15 cellular contexts compared by ENCODE assay signal in genomic region chr17:43531955-43532354, GRCh38. TPM values are rescaled to one million over a fixed set of nuclear protein-coding genes. Genes with fewer than 3 reads are reported as not detected.
"Had no signal": no experiment of that assay in that cellular context is flagged by ENCODE, and none has a peak within 500 bp of the region (broad histone marks: within the 10 kb centered on the region; RNA-seq: fewer than 3 reads in every experiment).

No MANE protein-coding gene starts in this region.

- H3K4me3 ChIP-seq: breast epithelium, gastroesophageal sphincter had no signal

- H3K9me3 Mint-ChIP-seq: activated B cell treated with CpG ODN at 0.5 μM for 24 hours; activated CD4-positive, alpha-beta T cell treated with anti-CD3 and anti-CD28 coated beads, Interleukin-2, amount 10 ng/mL, durations not matched to agents 24 days and 14 days; activated naive CD8-positive, alpha-beta T cell treated with anti-CD3 and anti-CD28 coated beads, Interleukin-2, amount 10 ng/mL, durations not matched to agents 7 days and 5 days; dendritic cell treated with granulocyte-macrophage colony-stimulating factor and Interleukin-4, amounts not matched to agents 40 ng/mL and 50 ng/mL, for 4 days; naive B cell; type B pancreatic cell had no signal

- H3K27me3 ChIP-seq: breast epithelium, gastroesophageal sphincter had no signal

- H3K9me3 ChIP-seq: breast epithelium, gastroesophageal sphincter had no signal

- H3K36me3 ChIP-seq: breast epithelium had no signal

- FAIRE-seq: islet of Langerhans, small intestine had no signal

- DNase-seq: activated B cell treated with CpG ODN at 0.5 μM for 24 hours; activated CD4-positive, alpha-beta T cell treated with anti-CD3 and anti-CD28 coated beads, Interleukin-2, amount 10 ng/mL, durations not matched to agents 24 days and 14 days; activated CD8-positive, alpha-beta memory T cell treated with anti-CD3 and anti-CD28 coated beads for 24 hours; activated naive CD8-positive, alpha-beta T cell treated with anti-CD3 and anti-CD28 coated beads, Interleukin-2, amount 10 ng/mL, durations not matched to agents 7 days and 5 days; anterior cingulate cortex; cerebellar nuclear complex; naive B cell; stimulated activated naive CD8-positive, alpha-beta T cell treated with anti-CD3 and anti-CD28 coated beads, Interleukin-15, Interleukin-2, amounts not matched to agents 100 U/mL and 50 U/mL, for 24 hours; T-helper 2 cell had no signal

- ATAC-seq: gastroesophageal sphincter; stimulated activated naive CD8-positive, alpha-beta T cell treated with anti-CD3 and anti-CD28 coated beads, Interleukin-15, Interleukin-2, amounts not matched to agents 100 U/mL and 50 U/mL, for 24 hours had no signal

- H3K4me3 Mint-ChIP-seq: activated B cell treated with CpG ODN at 0.5 μM for 24 hours; activated CD4-positive, alpha-beta T cell treated with anti-CD3 and anti-CD28 coated beads, Interleukin-2, amount 10 ng/mL, durations not matched to agents 24 days and 14 days; activated naive CD8-positive, alpha-beta T cell treated with anti-CD3 and anti-CD28 coated beads, Interleukin-2, amount 10 ng/mL, durations not matched to agents 7 days and 5 days; dendritic cell treated with granulocyte-macrophage colony-stimulating factor and Interleukin-4, amounts not matched to agents 40 ng/mL and 50 ng/mL, for 4 days; naive B cell; type B pancreatic cell had no signal

- H3K27ac ChIP-seq: gastroesophageal sphincter had no signal

- H3K27ac Mint-ChIP-seq: activated B cell treated with CpG ODN at 0.5 μM for 24 hours; activated CD4-positive, alpha-beta T cell treated with anti-CD3 and anti-CD28 coated beads, Interleukin-2, amount 10 ng/mL, durations not matched to agents 24 days and 14 days; activated naive CD8-positive, alpha-beta T cell treated with anti-CD3 and anti-CD28 coated beads, Interleukin-2, amount 10 ng/mL, durations not matched to agents 7 days and 5 days; dendritic cell treated with granulocyte-macrophage colony-stimulating factor and Interleukin-4, amounts not matched to agents 40 ng/mL and 50 ng/mL, for 4 days had no signal

- H3K27me3 Mint-ChIP-seq: activated B cell treated with CpG ODN at 0.5 μM for 24 hours; activated CD4-positive, alpha-beta T cell treated with anti-CD3 and anti-CD28 coated beads, Interleukin-2, amount 10 ng/mL, durations not matched to agents 24 days and 14 days; activated naive CD8-positive, alpha-beta T cell treated with anti-CD3 and anti-CD28 coated beads, Interleukin-2, amount 10 ng/mL, durations not matched to agents 7 days and 5 days; dendritic cell treated with granulocyte-macrophage colony-stimulating factor and Interleukin-4, amounts not matched to agents 40 ng/mL and 50 ng/mL, for 4 days; naive B cell; type B pancreatic cell had no signal

RNA-seq across cellular contexts. Expression of gene ETV4, which starts 14.2 kb away (rescaled TPM):
- total RNA-seq: activated B cell treated with CpG ODN at 0.5 μM for 24 hours had no signal
